Comparison of ENCODE assay signal across 1 cellular context in genomic region chr13:23609414-23610186, GRCh38.
TF ChIP-seq lines count a peak whose summit lies in the region.

No MANE protein-coding gene starts in this region.

TF ChIP-seq in HEK293, 187 proteins besides CTCF, POLR2A, EP300 and RAD21 (continued from another document):
- TF ChIP-seq ZNF639 (tag by site-specific recombination; IDR thresholded peaks at IDR 0.05) (no peak), RBAK (tag by site-specific recombination; IDR thresholded peaks at IDR 0.05) (no peak), SCRT2 (tag by site-specific recombination; IDR thresholded peaks at IDR 0.05) (no peak), ZNF280C (tag by site-specific recombination; IDR thresholded peaks at IDR 0.05) (no peak), ZBTB8A (tag by site-specific recombination; IDR thresholded peaks at IDR 0.05) (no peak), MYNN (tag by site-specific recombination; IDR thresholded peaks at IDR 0.05; ENCODE audit: borderline replicate concordance) (peak; percentile 55; the same call in 1 of the 2 replicates)
- TF ChIP-seq, protein P1, sequence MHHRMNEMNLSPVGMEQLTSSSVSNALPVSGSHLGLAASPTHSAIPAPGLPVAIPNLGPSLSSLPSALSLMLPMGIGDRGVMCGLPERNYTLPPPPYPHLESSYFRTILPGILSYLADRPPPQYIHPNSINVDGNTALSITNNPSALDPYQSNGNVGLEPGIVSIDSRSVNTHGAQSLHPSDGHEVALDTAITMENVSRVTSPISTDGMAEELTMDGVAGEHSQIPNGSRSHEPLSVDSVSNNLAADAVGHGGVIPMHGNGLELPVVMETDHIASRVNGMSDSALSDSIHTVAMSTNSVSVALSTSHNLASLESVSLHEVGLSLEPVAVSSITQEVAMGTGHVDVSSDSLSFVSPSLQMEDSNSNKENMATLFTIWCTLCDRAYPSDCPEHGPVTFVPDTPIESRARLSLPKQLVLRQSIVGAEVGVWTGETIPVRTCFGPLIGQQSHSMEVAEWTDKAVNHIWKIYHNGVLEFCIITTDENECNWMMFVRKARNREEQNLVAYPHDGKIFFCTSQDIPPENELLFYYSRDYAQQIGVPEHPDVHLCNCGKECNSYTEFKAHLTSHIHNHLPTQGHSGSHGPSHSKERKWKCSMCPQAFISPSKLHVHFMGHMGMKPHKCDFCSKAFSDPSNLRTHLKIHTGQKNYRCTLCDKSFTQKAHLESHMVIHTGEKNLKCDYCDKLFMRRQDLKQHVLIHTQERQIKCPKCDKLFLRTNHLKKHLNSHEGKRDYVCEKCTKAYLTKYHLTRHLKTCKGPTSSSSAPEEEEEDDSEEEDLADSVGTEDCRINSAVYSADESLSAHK (tag by site-specific recombination; IDR thresholded peaks at IDR 0.05), result peak; percentile 85
TF ChIP-seq in HEK293: peak in this region for 13.
